ENCODE assay signal across 8 cellular contexts in the genomic region with DNA sequence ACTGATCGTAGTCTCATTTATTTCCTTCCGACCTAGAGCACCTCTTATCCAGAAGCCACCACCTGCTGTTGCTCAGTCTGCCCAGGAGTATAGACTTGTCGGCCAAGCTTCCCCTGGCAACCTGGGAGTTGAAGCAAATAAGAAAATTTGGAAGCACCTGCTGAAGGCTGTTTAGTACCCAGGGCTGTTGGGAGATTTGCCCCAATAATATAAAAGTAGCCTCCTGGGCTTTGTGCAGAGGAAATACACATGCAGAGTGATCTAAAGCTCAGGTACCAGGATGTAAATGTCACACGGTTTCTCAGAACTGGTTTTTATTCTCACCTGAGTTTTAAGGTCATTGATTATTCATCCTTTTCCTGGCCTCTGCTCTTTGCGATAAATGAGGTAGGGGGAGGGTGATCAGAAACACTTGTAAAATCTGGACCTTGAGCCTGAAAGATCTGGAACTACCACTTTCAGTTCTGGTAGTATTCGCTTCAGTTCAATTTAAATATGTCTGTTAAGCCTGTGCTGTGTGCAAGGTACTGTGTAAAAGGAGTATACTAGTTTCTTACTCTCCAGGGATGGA. TPM values are rescaled to one million over a fixed set of nuclear protein-coding genes. Genes with fewer than 3 reads are reported as not detected.
DNase-seq lines count a peak whose midpoint lies in the region; TF ChIP-seq lines count a peak whose summit lies in the region.

No MANE protein-coding gene starts in this region.

- no peak for TF ChIP-seq EP300 in ovary (IDR thresholded peaks at IDR 0.05)

- TF ChIP-seq POLR2A in ovary (IDR thresholded peaks at IDR 0.05): no peak

- H3K27ac ChIP-seq in OCI-LY3 (ENCODE audit: low read length): no peak overlapping the region
- H3K27ac ChIP-seq in ovary: no peak overlapping the region

- H3K4me3 ChIP-seq in GM06990 (replicated peaks; ENCODE audit: low read depth, low read length) (peak overlapping the region; percentile 63), OCI-LY3 (ENCODE audit: low read length) (peak overlapping the region; percentile 97), epithelial cell of esophagus (ENCODE audit: low read length) (peak overlapping the region; percentile 99), ovary (peak overlapping the region; percentile 99)

- 28% methylated on average over 6 of the region's 6 CpGs for WGBS in ovary, 3 donors

- H3K4me1 ChIP-seq in OCI-LY3 (ENCODE audit: low read length) (peaks cover 22% of the 10 kb centered on the region), ovary (ENCODE audit: insufficient read depth) (peaks cover 5% of the 10 kb centered on the region)

- intact Hi-C loops in ovary (cut with DNase I): loop anchor here (1.0 to 10.0 kb wide), 5 partner anchors 260 to 507 kb away; no protein-coding TSS in a partner anchor

- H3K36me3 ChIP-seq in GM06990 (ENCODE audit: control insufficient read depth, insufficient read depth, low read length) (no peaks in the 10 kb centered on the region), OCI-LY3 (replicated peaks; ENCODE audit: low read depth, low read length) (peaks cover 4% of the 10 kb centered on the region), ovary (no peaks in the 10 kb centered on the region)

- peaks cover 42% of the 10 kb centered on the region for H3K79me2 ChIP-seq in OCI-LY3 (ENCODE audit: low read length)

- peaks cover 17% of the 10 kb centered on the region for H4K20me1 ChIP-seq in OCI-LY3 (ENCODE audit: insufficient read depth, low read length)

- peak overlapping the region; percentile 90 for H3K4me2 ChIP-seq in OCI-LY3 (ENCODE audit: low read length)

- peak overlapping the region; percentile 80 for H2AFZ ChIP-seq in OCI-LY3 (ENCODE audit: low read depth, low read length)

- no peaks in the 10 kb centered on the region for H3K9me3 ChIP-seq in OCI-LY3 (ENCODE audit: insufficient read depth, low read length)
- no peaks in the 10 kb centered on the region for H3K9me3 ChIP-seq in ovary

- no peak for DNase-seq in GM06990 (ENCODE audit: extremely low read depth, insufficient read length)
- DNase-seq in epithelial cell of esophagus (ENCODE audit: low read depth): no peak
- no peak for DNase-seq in ovary
- DNase-seq in C1 segment of cervical spinal cord (lab: John Stamatoyannopoulos, UW): no peak
- no peak for DNase-seq in stimulated activated CD4-positive, alpha-beta T cell treated with anti-CD3 and anti-CD28 coated beads, Interleukin-4, amount 100 ng/mL, for 4 hours
- DNase-seq in NOMO-1 treated with dmso at 0.1 percent for 144 hours (lab: John Stamatoyannopoulos, UW; ENCODE audit: unreplicated experiment): no peak
- DNase-seq in H4 (ENCODE audit: low spot score): no peak

- TF ChIP-seq CTCF in GM06990 (IDR thresholded peaks at IDR 0.05; ENCODE audit: insufficient read depth, low read length, poor library complexity, severe bottlenecking) (no peak), OCI-LY3 (IDR thresholded peaks at IDR 0.05; ENCODE audit: low read depth, low read length) (no peak; the same call in 1 of the 2 replicates), epithelial cell of esophagus (IDR thresholded peaks at IDR 0.05; ENCODE audit: insufficient read depth, low read depth, low read length, missing control alignments) (no peak), ovary (IDR thresholded peaks at IDR 0.05) (no peak)

- peak overlapping the region; percentile 52 for H3K9ac ChIP-seq in OCI-LY3 (ENCODE audit: low read length)

- H3K27me3 ChIP-seq in GM06990 (replicated peaks; ENCODE audit: control insufficient read depth, insufficient read depth, low read length) (no peaks in the 10 kb centered on the region; the same call in 1 of the 2 replicates), OCI-LY3 (ENCODE audit: low read depth, low read length) (peaks cover 2% of the 10 kb centered on the region; the same call in 1 of the 2 replicates), ovary (no peaks in the 10 kb centered on the region)

RNA-seq across cellular contexts. Expression of a gene that starts 0.8 kb away (rescaled TPM):
- 100 to 1,000 TPM; 130 to 294 (median 162) TPM for total RNA-seq in ovary
- 100 to 1,000 TPM; 189 to 254 TPM for polyA plus RNA-seq in ovary
- 194 and 221 TPM in 2 replicates for total RNA-seq in H4 (2014; rRNA removed; shearing (Covaris generic))
